1 cellular context compared by ENCODE assay signal in the genomic region with DNA sequence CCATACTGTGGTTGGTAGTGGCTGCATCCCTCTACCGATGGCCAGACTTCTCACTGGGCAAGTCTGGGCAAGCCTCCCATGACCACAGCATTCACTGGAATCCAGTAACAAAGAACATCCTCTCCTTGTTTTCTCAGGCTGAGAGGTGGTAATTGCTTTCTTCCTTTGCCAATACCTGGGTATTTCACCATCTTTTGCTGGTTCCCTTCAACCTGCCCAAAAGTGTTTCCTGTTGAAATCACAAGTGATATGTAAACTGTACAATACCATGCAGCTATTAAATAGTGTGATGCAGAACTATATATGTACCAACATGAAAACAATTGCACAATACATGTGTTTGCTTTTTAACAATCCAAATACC.
TF ChIP-seq lines count a peak whose summit lies in the region.

Gene PTCHD4 (minus strand): TSS at position 55 of the 364 bp plus-strand sequence. CDS start 42,240 bp downstream, outside the sequence.

TF ChIP-seq in HepG2, 621 proteins besides CTCF, POLR2A, EP300 and RAD21 (continued from another document and continues in another):
- TF ChIP-seq ZNF710 (CRISPR knock-in tag; IDR thresholded peaks at IDR 0.05; ENCODE audit: borderline replicate concordance) = peak; percentile 82; the same call in 1 of the 2 replicates
- TF ChIP-seq FOXK1 (CRISPR knock-in tag; IDR thresholded peaks at IDR 0.05; ENCODE audit: borderline replicate concordance, low read depth) = peak; percentile 75; the same call in 1 of the 2 replicates
- no peak for TF ChIP-seq HNRNPLL (IDR thresholded peaks at IDR 0.05; ENCODE audit: low read depth, low read length, poor library complexity, severe bottlenecking)
- no peak for TF ChIP-seq RBAK (CRISPR knock-in tag; IDR thresholded peaks at IDR 0.05)
- no peak for TF ChIP-seq ZNF329 (CRISPR knock-in tag; IDR thresholded peaks at IDR 0.05; ENCODE audit: low read depth)
- TF ChIP-seq AGO1 (IDR thresholded peaks at IDR 0.05; ENCODE audit: low read depth, low read length, poor library complexity, severe bottlenecking) = no peak
- TF ChIP-seq ZNF205 (CRISPR knock-in tag; IDR thresholded peaks at IDR 0.05) = no peak
- TF ChIP-seq FOXO4 (CRISPR knock-in tag; conservative IDR thresholded peaks at IDR 0.05) = no peak
- peak; percentile 79; the same call in 1 of the 2 replicates for TF ChIP-seq ZNF12 (CRISPR knock-in tag; IDR thresholded peaks at IDR 0.05)
- TF ChIP-seq ZNF761 (CRISPR knock-in tag; conservative IDR thresholded peaks at IDR 0.05) = peak; percentile 59; the same call in 1 of the 2 replicates
- no peak for TF ChIP-seq MTF1 (CRISPR knock-in tag; IDR thresholded peaks at IDR 0.05)
- 0 out of 2 replicates have a peak, but pooled peaks have one; percentile 51 for TF ChIP-seq GZF1 (CRISPR knock-in tag; IDR thresholded peaks at IDR 0.05)
- no peak for TF ChIP-seq ZSCAN20 (CRISPR knock-in tag; IDR thresholded peaks at IDR 0.05; ENCODE audit: borderline replicate concordance)
- peak; percentile 61; the same call in 1 of the 2 replicates for TF ChIP-seq ZBTB49 (CRISPR knock-in tag; IDR thresholded peaks at IDR 0.05; ENCODE audit: borderline replicate concordance)
- no peak for TF ChIP-seq ZSCAN22 (CRISPR knock-in tag; IDR thresholded peaks at IDR 0.05)
- TF ChIP-seq, protein P1, sequence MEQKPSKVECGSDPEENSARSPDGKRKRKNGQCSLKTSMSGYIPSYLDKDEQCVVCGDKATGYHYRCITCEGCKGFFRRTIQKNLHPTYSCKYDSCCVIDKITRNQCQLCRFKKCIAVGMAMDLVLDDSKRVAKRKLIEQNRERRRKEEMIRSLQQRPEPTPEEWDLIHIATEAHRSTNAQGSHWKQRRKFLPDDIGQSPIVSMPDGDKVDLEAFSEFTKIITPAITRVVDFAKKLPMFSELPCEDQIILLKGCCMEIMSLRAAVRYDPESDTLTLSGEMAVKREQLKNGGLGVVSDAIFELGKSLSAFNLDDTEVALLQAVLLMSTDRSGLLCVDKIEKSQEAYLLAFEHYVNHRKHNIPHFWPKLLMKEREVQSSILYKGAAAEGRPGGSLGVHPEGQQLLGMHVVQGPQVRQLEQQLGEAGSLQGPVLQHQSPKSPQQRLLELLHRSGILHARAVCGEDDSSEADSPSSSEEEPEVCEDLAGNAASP (CRISPR knock-in tag; IDR thresholded peaks at IDR 0.05; ENCODE audit: borderline replicate concordance) = no peak
- TF ChIP-seq CREM (IDR thresholded peaks at IDR 0.05) = no peak
- TF ChIP-seq CREM (CRISPR knock-in tag; IDR thresholded peaks at IDR 0.05) = no peak
- TF ChIP-seq, protein P2, sequence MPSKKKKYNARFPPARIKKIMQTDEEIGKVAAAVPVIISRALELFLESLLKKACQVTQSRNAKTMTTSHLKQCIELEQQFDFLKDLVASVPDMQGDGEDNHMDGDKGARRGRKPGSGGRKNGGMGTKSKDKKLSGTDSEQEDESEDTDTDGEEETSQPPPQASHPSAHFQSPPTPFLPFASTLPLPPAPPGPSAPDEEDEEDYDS (CRISPR knock-in tag; IDR thresholded peaks at IDR 0.05) = peak; percentile 77
- TF ChIP-seq MED1 (CRISPR knock-in tag; IDR thresholded peaks at IDR 0.05) = peak; percentile 72; the same call in 1 of the 2 replicates
- 0 out of 2 replicates have a peak, but pooled peaks have one; percentile 64 for TF ChIP-seq ARNT2 (CRISPR knock-in tag; IDR thresholded peaks at IDR 0.05; ENCODE audit: low read depth)
- TF ChIP-seq SKIL (CRISPR knock-in tag; IDR thresholded peaks at IDR 0.05; ENCODE audit: borderline replicate concordance) = no peak
- TF ChIP-seq SNAPC5 (CRISPR knock-in tag; IDR thresholded peaks at IDR 0.05; ENCODE audit: borderline replicate concordance) = no peak
- no peak for TF ChIP-seq NFE2L2 (IDR thresholded peaks at IDR 0.05; ENCODE audit: low read length)
- TF ChIP-seq ZNF792 (CRISPR knock-in tag; IDR thresholded peaks at IDR 0.05) = peak; percentile 81; the same call in 1 of the 2 replicates
- no peak for TF ChIP-seq ZFAT (CRISPR knock-in tag; conservative IDR thresholded peaks at IDR 0.05)
- TF ChIP-seq HMG20B (CRISPR knock-in tag; conservative IDR thresholded peaks at IDR 0.05) = 0 out of 2 replicates have a peak, but pooled peaks have one; percentile 46
- no peak for TF ChIP-seq ZNF501 (CRISPR knock-in tag; IDR thresholded peaks at IDR 0.05)
- no peak for TF ChIP-seq SP2 (CRISPR knock-in tag; IDR thresholded peaks at IDR 0.05)
- TF ChIP-seq ATF2 (CRISPR knock-in tag; IDR thresholded peaks at IDR 0.05) = peak; percentile 65; the same call in 1 of the 2 replicates
- no peak for TF ChIP-seq ZSCAN25 (CRISPR knock-in tag; IDR thresholded peaks at IDR 0.05)
- peak; percentile 85 for TF ChIP-seq SOX5 (CRISPR knock-in tag; IDR thresholded peaks at IDR 0.05; ENCODE audit: borderline replicate concordance)
- no peak for TF ChIP-seq STAT5B (CRISPR knock-in tag; IDR thresholded peaks at IDR 0.05)
- 0 out of 2 replicates have a peak, but pooled peaks have one; percentile 34 for TF ChIP-seq YEATS2 (CRISPR knock-in tag; IDR thresholded peaks at IDR 0.05; ENCODE audit: borderline replicate concordance)
- TF ChIP-seq FOXA3 (CRISPR knock-in tag; IDR thresholded peaks at IDR 0.05) = peak; percentile 74
- peak; percentile 33 for TF ChIP-seq ZSCAN21 (CRISPR knock-in tag; IDR thresholded peaks at IDR 0.05; ENCODE audit: borderline replicate concordance)
- peak; percentile 53; the same call in 1 of the 2 replicates for TF ChIP-seq CBFB (CRISPR knock-in tag; IDR thresholded peaks at IDR 0.05)
- peak; percentile 44; the same call in 1 of the 2 replicates for TF ChIP-seq HHEX (CRISPR knock-in tag; IDR thresholded peaks at IDR 0.05)
- TF ChIP-seq SALL1 (CRISPR knock-in tag; IDR thresholded peaks at IDR 0.05) = peak; percentile 79
- TF ChIP-seq, protein P3, sequence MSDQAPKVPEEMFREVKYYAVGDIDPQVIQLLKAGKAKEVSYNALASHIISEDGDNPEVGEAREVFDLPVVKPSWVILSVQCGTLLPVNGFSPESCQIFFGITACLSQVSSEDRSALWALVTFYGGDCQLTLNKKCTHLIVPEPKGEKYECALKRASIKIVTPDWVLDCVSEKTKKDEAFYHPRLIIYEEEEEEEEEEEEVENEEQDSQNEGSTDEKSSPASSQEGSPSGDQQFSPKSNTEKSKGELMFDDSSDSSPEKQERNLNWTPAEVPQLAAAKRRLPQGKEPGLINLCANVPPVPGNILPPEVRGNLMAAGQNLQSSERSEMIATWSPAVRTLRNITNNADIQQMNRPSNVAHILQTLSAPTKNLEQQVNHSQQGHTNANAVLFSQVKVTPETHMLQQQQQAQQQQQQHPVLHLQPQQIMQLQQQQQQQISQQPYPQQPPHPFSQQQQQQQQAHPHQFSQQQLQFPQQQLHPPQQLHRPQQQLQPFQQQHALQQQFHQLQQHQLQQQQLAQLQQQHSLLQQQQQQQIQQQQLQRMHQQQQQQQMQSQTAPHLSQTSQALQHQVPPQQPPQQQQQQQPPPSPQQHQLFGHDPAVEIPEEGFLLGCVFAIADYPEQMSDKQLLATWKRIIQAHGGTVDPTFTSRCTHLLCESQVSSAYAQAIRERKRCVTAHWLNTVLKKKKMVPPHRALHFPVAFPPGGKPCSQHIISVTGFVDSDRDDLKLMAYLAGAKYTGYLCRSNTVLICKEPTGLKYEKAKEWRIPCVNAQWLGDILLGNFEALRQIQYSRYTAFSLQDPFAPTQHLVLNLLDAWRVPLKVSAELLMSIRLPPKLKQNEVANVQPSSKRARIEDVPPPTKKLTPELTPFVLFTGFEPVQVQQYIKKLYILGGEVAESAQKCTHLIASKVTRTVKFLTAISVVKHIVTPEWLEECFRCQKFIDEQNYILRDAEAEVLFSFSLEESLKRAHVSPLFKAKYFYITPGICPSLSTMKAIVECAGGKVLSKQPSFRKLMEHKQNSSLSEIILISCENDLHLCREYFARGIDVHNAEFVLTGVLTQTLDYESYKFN (CRISPR knock-in tag; conservative IDR thresholded peaks at IDR 0.05) = peak; percentile 35; the same call in 1 of the 2 replicates
- TF ChIP-seq PCBP2 (optimal IDR thresholded peaks at IDR 0.05; ENCODE audit: low read depth, low read length, poor library complexity, severe bottlenecking) = no peak
- TF ChIP-seq ZNF180 (CRISPR knock-in tag; IDR thresholded peaks at IDR 0.05; ENCODE audit: borderline replicate concordance, low read depth) = no peak
- peak; percentile 51; the same call in 1 of the 2 replicates for TF ChIP-seq ERF (CRISPR knock-in tag; IDR thresholded peaks at IDR 0.05)
